10 cellular contexts compared by ENCODE assay signal in the genomic region with DNA sequence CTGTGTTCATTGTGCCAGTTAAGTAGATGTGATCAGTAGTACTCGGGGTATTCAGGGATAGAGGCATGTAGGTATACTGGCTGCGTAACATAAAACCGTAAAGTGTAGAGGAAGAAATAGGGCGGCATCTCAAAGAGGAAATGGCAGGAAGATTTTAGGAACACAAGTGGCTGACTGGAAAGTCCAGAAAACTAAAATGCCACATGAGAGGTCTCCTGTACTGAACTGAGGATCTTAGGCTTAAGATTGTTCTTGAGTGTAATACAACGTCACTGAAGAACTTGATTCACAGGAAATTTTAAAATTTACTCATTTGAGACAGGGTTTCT. TPM values are rescaled to one million over a fixed set of nuclear protein-coding genes. Genes with fewer than 3 reads are reported as not detected.
A peak's percentile ranks its signal among the peaks of the same experiment; 100 is the strongest.
DNase-seq lines count a peak whose midpoint lies in the region; ATAC-seq and TF ChIP-seq lines count a peak whose summit lies in the region.
"Had no signal": no experiment of that assay in that cellular context is flagged by ENCODE, and none has a peak within 500 bp of the region (broad histone marks: within the 10 kb centered on the region; RNA-seq: fewer than 3 reads in every experiment).

No MANE protein-coding gene starts in this region.

- H3K36me3 ChIP-seq in CD8-positive, alpha-beta T cell (ENCODE audit: insufficient read depth, low read length): peaks cover 39% of the 10 kb centered on the region

- H3K27ac Mint-ChIP-seq in CD8-positive, alpha-beta T cell: peak overlapping the region; percentile 67
- H3K27ac Mint-ChIP-seq in IgD-negative memory B cell (peak overlapping the region; percentile 64 to 92 (median 78)), brain (peak overlapping the region; percentile 15 to 98 (median 71)), neural crest cell (ENCODE audit: unreplicated experiment) (peak overlapping the region; percentile 46)

- CTCF ChIA-PET in CD8-positive, alpha-beta T cell (lab: Charles Lee): no interaction called here

- no peaks in the 10 kb centered on the region for H3K27me3 ChIP-seq in CD8-positive, alpha-beta T cell (ENCODE audit: insufficient read depth, low read length)

- DNase-seq in CD8-positive, alpha-beta T cell: no peak
- DNase-seq in neural crest cell (ENCODE audit: low read depth, low spot score) (no peak), GM19238 (ENCODE audit: insufficient read length, low spot score) (no peak), cerebellum (ENCODE audit: low spot score) (no peak), HT-29 (ENCODE audit: low spot score) (no peak), NCI-H2081 treated with DMSO at 0.1 percent for 48 hours (lab: John Stamatoyannopoulos, UW) (no peak)
- DNase-seq: NCI-H1092 had no signal

- H3K4me1 Mint-ChIP-seq in CD8-positive, alpha-beta T cell (ENCODE audit: low read depth): peaks cover 68% of the 10 kb centered on the region
- H3K4me1 Mint-ChIP-seq in IgD-negative memory B cell: peaks cover 29 to 38% (median 34%) of the 10 kb centered on the region in 3 donors
- peaks cover 81% of the 10 kb centered on the region for H3K4me1 Mint-ChIP-seq in brain
- H3K4me1 Mint-ChIP-seq in neural crest cell: peaks cover 50% of the 10 kb centered on the region

- H3K9me3 Mint-ChIP-seq in CD8-positive, alpha-beta T cell: no peaks in the 10 kb centered on the region
- H3K9me3 Mint-ChIP-seq in IgD-negative memory B cell: no peaks in the 10 kb centered on the region
- H3K9me3 Mint-ChIP-seq in brain: peaks cover 0 to 7% (median 0%) of the 10 kb centered on the region in 5 experiments
- H3K9me3 Mint-ChIP-seq in neural crest cell: peaks cover 3% of the 10 kb centered on the region

- peaks cover 44% of the 10 kb centered on the region for H3K4me1 ChIP-seq in CD8-positive, alpha-beta T cell (ENCODE audit: insufficient read depth, low read length)

- H3K36me3 Mint-ChIP-seq in CD8-positive, alpha-beta T cell: peaks cover 54% of the 10 kb centered on the region
- peaks cover 3% of the 10 kb centered on the region for H3K36me3 Mint-ChIP-seq in IgD-negative memory B cell
- H3K36me3 Mint-ChIP-seq in brain: peaks cover 49% of the 10 kb centered on the region
- H3K36me3 Mint-ChIP-seq in neural crest cell (ENCODE audit: low read depth): peaks cover 25% of the 10 kb centered on the region

- H3K4me3 ChIP-seq in CD8-positive, alpha-beta T cell (ENCODE audit: low read depth, low read length): no peak overlapping the region

- no peak for TF ChIP-seq CTCF in CD8-positive, alpha-beta T cell (IDR thresholded peaks at IDR 0.05)
- TF ChIP-seq CTCF in brain (conservative IDR thresholded peaks at IDR 0.05): no peak
- TF ChIP-seq CTCF in neural crest cell (conservative IDR thresholded peaks at IDR 0.05): no peak

- no peak overlapping the region for H3K27ac ChIP-seq in CD8-positive, alpha-beta T cell (ENCODE audit: low read depth, low read length)
- H3K27ac ChIP-seq: VCaP had no signal

- POLR2A ChIA-PET in CD8-positive, alpha-beta T cell (lab: Charles Lee): no interaction called here

- no peaks in the 10 kb centered on the region for H3K27me3 Mint-ChIP-seq in CD8-positive, alpha-beta T cell (ENCODE audit: low read depth)
- H3K27me3 Mint-ChIP-seq in IgD-negative memory B cell: no peaks in the 10 kb centered on the region
- H3K27me3 Mint-ChIP-seq in brain: peaks cover 7% of the 10 kb centered on the region
- peaks cover 5% of the 10 kb centered on the region for H3K27me3 Mint-ChIP-seq in neural crest cell (ENCODE audit: low read depth)

- intact Hi-C loops in CD8-positive, alpha-beta T cell (cut with DNase I, micrococcal nuclease): no loop called here

- no peaks in the 10 kb centered on the region for H3K9me3 ChIP-seq in CD8-positive, alpha-beta T cell (ENCODE audit: low read length)

- ATAC-seq in CD8-positive, alpha-beta T cell: no peak

- no peak overlapping the region for H3K4me3 Mint-ChIP-seq in CD8-positive, alpha-beta T cell
- H3K4me3 Mint-ChIP-seq in IgD-negative memory B cell: peak overlapping the region in 2 of 4 donors; percentile 67 to 78
- H3K4me3 Mint-ChIP-seq in brain: peak overlapping the region; percentile 41 to 95 (median 73)
- peak overlapping the region; percentile 79 for H3K4me3 Mint-ChIP-seq in neural crest cell

RNA-seq across cellular contexts. Expression of a gene that starts 2.3 kb away (rescaled TPM):
- 1 to 10 TPM; 4.4 to 6.4 TPM for total RNA-seq in CD8-positive, alpha-beta T cell
- polyA plus RNA-seq in IgD-negative memory B cell (1.3 TPM), brain (ENCODE audit: insufficient read depth, low read depth, low replicate concordance) (1.5 TPM)
- total RNA-seq in neural crest cell (9.6 and 10.1 TPM in 2 replicates), cerebellum (15.3 TPM)
- 1.1 and 1.3 TPM in 2 replicates for total RNA-seq in HT-29 (2014; rRNA removed; shearing (Covaris generic))

RNA-seq across cellular contexts. Expression of a gene that starts 7.7 kb away (rescaled TPM):
- 1,000 to 10,000 TPM; 2,004 to 2,100 TPM for total RNA-seq in CD8-positive, alpha-beta T cell
- 1,996 TPM for polyA plus RNA-seq in IgD-negative memory B cell
- polyA plus RNA-seq in brain (ENCODE audit: insufficient read depth, low read depth, low replicate concordance): 1,779 TPM
- total RNA-seq in neural crest cell: 1,290 and 1,300 TPM in 2 replicates
- total RNA-seq in cerebellum: 379 TPM
- 587 and 710 TPM in 2 replicates for total RNA-seq in HT-29 (2014; rRNA removed; shearing (Covaris generic))
